9 cellular contexts compared by ENCODE assay signal in the genomic region with DNA sequence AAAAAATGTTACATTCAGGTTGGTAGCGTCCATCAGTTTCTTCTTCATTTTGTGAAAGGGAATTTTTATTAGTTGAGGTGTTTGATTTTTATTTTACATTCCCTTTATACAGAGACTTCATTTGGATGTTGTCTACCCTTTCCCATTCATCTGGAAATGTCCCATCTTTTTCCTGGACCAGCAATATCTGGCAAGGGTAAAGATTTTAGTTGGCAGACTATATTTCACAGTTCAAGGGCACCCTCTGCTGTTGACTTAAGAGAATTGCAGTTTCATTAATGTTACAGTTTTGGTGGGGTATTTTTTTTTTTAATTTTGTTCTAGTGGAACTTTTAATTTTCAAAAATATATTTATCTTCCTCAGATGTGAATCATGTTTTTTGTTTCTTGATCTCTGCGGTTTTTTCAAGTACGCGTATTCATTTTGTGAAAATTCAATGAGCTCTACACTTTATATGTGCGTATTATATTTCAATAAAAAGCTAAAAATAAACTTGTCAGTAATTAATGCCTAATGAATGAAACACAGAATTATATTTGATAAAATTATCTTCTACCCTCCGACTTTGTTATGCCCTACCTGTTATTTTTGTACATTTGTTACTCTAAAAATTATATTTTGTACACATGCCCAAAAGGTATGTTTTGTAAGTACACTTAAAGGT.
DNase-seq lines count a peak whose midpoint lies in the region; ATAC-seq and TF ChIP-seq lines count a peak whose summit lies in the region.
"Had no signal": no experiment of that assay in that cellular context is flagged by ENCODE, and none has a peak within 500 bp of the region (broad histone marks: within the 10 kb centered on the region; RNA-seq: fewer than 3 reads in every experiment).

No MANE protein-coding gene starts in this region.

- no peak for ATAC-seq in stimulated activated naive CD8-positive, alpha-beta T cell treated with anti-CD3 and anti-CD28 coated beads, Interleukin-15, amount 100 ng/mL, for 72 hours
- ATAC-seq in HG03039 (IDR thresholded peaks at IDR 0.05; ENCODE audit: unreplicated experiment) = no peak

- H3K4me3 ChIP-seq in WERI-Rb-1 (ENCODE audit: low read depth, low read length) (no peak overlapping the region), tibial nerve (no peak overlapping the region)
- H3K4me3 ChIP-seq: BLaER1 treated with 17β-estradiol and CSF1 and Interleukin-3, amounts not matched to agents 10 nM and 100 nM had no signal

- peak; percentile 8 for DNase-seq in DMS153 treated with DMSO at 0.1 percent for 48 hours (lab: John Stamatoyannopoulos, UW; ENCODE audit: unreplicated experiment)
- DNase-seq in DMS153 (lab: John Stamatoyannopoulos, UW) = no peak
- peak; percentile 54 for DNase-seq in M059J (ENCODE audit: low read depth)
- DNase-seq in WERI-Rb-1 = no peak
- peak; percentile 1 for DNase-seq in iPS DF 4.7 (ENCODE audit: extremely low read depth, low spot score)
- DNase-seq in tibial nerve (ENCODE audit: low spot score in 2 of 2) = no peak
- DNase-seq in stimulated activated naive CD8-positive, alpha-beta T cell treated with anti-CD3 and anti-CD28 coated beads, Interleukin-15, amount 100 ng/mL, for 72 hours = no peak

- WGBS in tibial nerve, 2 donors = 33 to 45% methylated on average over 6 of the region's 6 CpGs

- H3K4me1 Mint-ChIP-seq in stimulated activated naive CD8-positive, alpha-beta T cell treated with anti-CD3 and anti-CD28 coated beads, Interleukin-15, amount 100 ng/mL, for 72 hours = no peaks in the 10 kb centered on the region

- no peak overlapping the region for H3K4me3 Mint-ChIP-seq in stimulated activated naive CD8-positive, alpha-beta T cell treated with anti-CD3 and anti-CD28 coated beads, Interleukin-15, amount 100 ng/mL, for 72 hours

- H3K9me3 ChIP-seq in WERI-Rb-1 (ENCODE audit: severe bottlenecking) (peaks cover 7% of the 10 kb centered on the region), tibial nerve (peaks cover 0 to 12% (median 0%) of the 10 kb centered on the region in 4 donors)

- TF ChIP-seq POLR2A in tibial nerve (IDR thresholded peaks at IDR 0.05) = no peak

- H3K27me3 Mint-ChIP-seq in stimulated activated naive CD8-positive, alpha-beta T cell treated with anti-CD3 and anti-CD28 coated beads, Interleukin-15, amount 100 ng/mL, for 72 hours = no peaks in the 10 kb centered on the region

- no peaks in the 10 kb centered on the region for H3K27me3 ChIP-seq in WERI-Rb-1 (ENCODE audit: insufficient read depth, low read depth, severe bottlenecking)
- H3K27me3 ChIP-seq in tibial nerve = no peaks in the 10 kb centered on the region
- H3K27me3 ChIP-seq: BLaER1 treated with 17β-estradiol and CSF1 and Interleukin-3, amounts not matched to agents 10 nM and 100 nM had no signal

- H3K27ac ChIP-seq in WERI-Rb-1 (no peak overlapping the region), tibial nerve (no peak overlapping the region)
- H3K27ac ChIP-seq: BLaER1 treated with 17β-estradiol and CSF1 and Interleukin-3, amounts not matched to agents 10 nM and 100 nM had no signal

- TF ChIP-seq EP300 in tibial nerve (IDR thresholded peaks at IDR 0.05) = no peak

- peak; percentile 31 for TF ChIP-seq CTCF in WERI-Rb-1 (IDR thresholded peaks at IDR 0.05; ENCODE audit: low read depth, low read length)
- TF ChIP-seq CTCF in tibial nerve (IDR thresholded peaks at IDR 0.05) = peak; percentile 58 to 80 (median 73)

- H3K9me3 Mint-ChIP-seq in stimulated activated naive CD8-positive, alpha-beta T cell treated with anti-CD3 and anti-CD28 coated beads, Interleukin-15, amount 100 ng/mL, for 72 hours = peaks cover 15 to 22% of the 10 kb centered on the region in 2 donors

- H3K27ac Mint-ChIP-seq in stimulated activated naive CD8-positive, alpha-beta T cell treated with anti-CD3 and anti-CD28 coated beads, Interleukin-15, amount 100 ng/mL, for 72 hours = no peak overlapping the region

- no peaks in the 10 kb centered on the region for H3K36me3 ChIP-seq in WERI-Rb-1
- H3K36me3 ChIP-seq in tibial nerve = no peaks in the 10 kb centered on the region
- H3K36me3 ChIP-seq: BLaER1 treated with 17β-estradiol and CSF1 and Interleukin-3, amounts not matched to agents 10 nM and 100 nM had no signal

- H3K4me1 ChIP-seq in tibial nerve = no peaks in the 10 kb centered on the region

Comparison
In these comparisons a context has a peak if more than half of its experiments do, and no peak if none do; other contexts are left out.
1. DNase-seq: peak in DMS153 treated with DMSO at 0.1 percent for 48 hours (single experiment), M059J (single experiment) and iPS DF 4.7 (single experiment); none in DMS153 (single experiment), WERI-Rb-1 (single experiment), tibial nerve (0 of 2) and stimulated activated naive CD8-positive, alpha-beta T cell treated with anti-CD3 and anti-CD28 coated beads, Interleukin-15, amount 100 ng/mL, for 72 hours (0 of 2).